In the genomic region with DNA sequence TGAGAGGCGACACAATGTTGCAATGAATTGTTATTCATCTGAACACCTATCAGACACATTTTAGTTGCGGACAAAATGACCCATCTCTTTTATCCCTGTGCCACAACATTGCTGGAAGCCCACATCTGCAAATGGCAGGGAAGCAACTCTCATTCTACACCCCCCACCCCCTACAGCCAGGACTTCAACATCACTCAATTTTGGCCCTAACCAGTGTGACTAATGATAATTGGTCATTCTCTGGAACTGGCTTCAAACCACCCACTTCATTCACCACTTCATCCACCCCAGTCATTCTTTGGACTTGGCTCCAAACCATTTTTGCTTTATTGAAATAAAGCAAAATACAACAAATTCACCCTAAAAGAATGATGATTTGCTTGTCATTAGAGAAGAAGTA, we compare ENCODE assay signal across 37 cellular contexts. TPM values are rescaled to one million over a fixed set of nuclear protein-coding genes. Genes with fewer than 3 reads are reported as not detected.
"Had no signal": no experiment of that assay in that cellular context is flagged by ENCODE, and none has a peak within 500 bp of the region (broad histone marks: within the 10 kb centered on the region; RNA-seq: fewer than 3 reads in every experiment).

No MANE protein-coding gene starts in this region.

- H3K36me3 Mint-ChIP-seq: activated CD4-positive, alpha-beta memory T cell treated with anti-CD3 and anti-CD28 coated beads for 36 hours; activated naive CD4-positive, alpha-beta T cell treated with anti-CD3 and anti-CD28 coated beads, Interleukin-2, amount 10 ng/mL, durations not matched to agents 7 days and 5 days; activated naive CD4-positive, alpha-beta T cell treated with anti-CD3 and anti-CD28 coated beads, Interleukin-2, amount 50 U/mL, for 72 hours; T-cell had no signal

- H3K4me1 Mint-ChIP-seq: activated CD4-positive, alpha-beta T cell treated with anti-CD3 and anti-CD28 coated beads, Interleukin-2, amount 10 ng/mL, durations not matched to agents 24 days and 14 days; activated naive CD4-positive, alpha-beta T cell treated with anti-CD3 and anti-CD28 coated beads, Interleukin-2, amount 10 ng/mL, durations not matched to agents 7 days and 5 days had no signal

- H3K9me3 ChIP-seq: ascending aorta, breast epithelium, colonic mucosa, esophagus squamous epithelium, gastrocnemius medialis, heart left ventricle had no signal

- H3K27ac ChIP-seq: ascending aorta, breast epithelium, cardiac muscle cell, colonic mucosa, epithelial cell of prostate, esophagus squamous epithelium, foreskin keratinocyte, gastrocnemius medialis, heart left ventricle, WERI-Rb-1 had no signal

- ATAC-seq: activated CD4-positive, alpha-beta T cell treated with anti-CD3 and anti-CD28 coated beads for 36 hours; activated CD8-positive, alpha-beta memory T cell treated with anti-CD3 and anti-CD28 coated beads, Interleukin-2, amount 10 ng/mL, durations not matched to agents 7 days and 5 days; activated CD8-positive, alpha-beta T cell treated with anti-CD3 and anti-CD28 coated beads, Interleukin-2, amount 10 ng/mL, durations not matched to agents 7 days and 5 days; activated naive CD4-positive, alpha-beta T cell treated with anti-CD3 and anti-CD28 coated beads, Interleukin-2, amount 50 U/mL, for 72 hours; foreskin keratinocyte; gastrocnemius medialis; heart left ventricle; T-cell had no signal

- H3K36me3 ChIP-seq: ascending aorta, breast epithelium, cardiac muscle cell, colonic mucosa, esophagus squamous epithelium, gastrocnemius medialis, heart left ventricle, WERI-Rb-1 had no signal

- H3K4me1 ChIP-seq: ascending aorta, breast epithelium, colonic mucosa, foreskin keratinocyte, gastrocnemius medialis had no signal

- DNase-seq: activated CD4-positive, alpha-beta memory T cell treated with anti-CD3 and anti-CD28 coated beads for 36 hours; activated CD4-positive, alpha-beta T cell treated with anti-CD3 and anti-CD28 coated beads for 36 hours; activated CD4-positive, alpha-beta T cell treated with anti-CD3 and anti-CD28 coated beads, Interleukin-2, amount 10 ng/mL, durations not matched to agents 24 days and 14 days; activated CD4-positive, CD25-positive, alpha-beta regulatory T cell; activated CD4-positive, CD25-positive, alpha-beta regulatory T cell treated with anti-CD3 and anti-CD28 coated beads, Interleukin-2, amount 50 U/mL, for 72 hours; activated CD8-positive, alpha-beta memory T cell treated with anti-CD3 and anti-CD28 coated beads, Interleukin-2, amount 10 ng/mL, durations not matched to agents 7 days and 5 days; activated CD8-positive, alpha-beta memory T cell treated with anti-CD3 and anti-CD28 coated beads, Interleukin-2, amount 50 U/mL, for 4 hours; activated CD8-positive, alpha-beta T cell treated with anti-CD3 and anti-CD28 coated beads, Interleukin-2, amount 10 ng/mL, durations not matched to agents 7 days and 5 days; activated gamma-delta T cell; activated naive CD4-positive, alpha-beta T cell; activated naive CD4-positive, alpha-beta T cell treated with anti-CD3 and anti-CD28 coated beads, Interleukin-2, amount 10 ng/mL, durations not matched to agents 7 days and 5 days; activated naive CD8-positive, alpha-beta T cell treated with anti-CD3 and anti-CD28 coated beads, Interleukin-2, amount 10 ng/mL, durations not matched to agents 7 days and 5 days; activated T-cell treated with anti-CD3 and anti-CD28 coated beads, Interleukin-2, amount 50 U/mL, for 1 hour; activated T-cell treated with anti-CD3 and anti-CD28 coated beads, Interleukin-2, amount 50 U/mL, for 48 hours; central memory CD4-positive, alpha-beta T cell; cerebellar nuclear complex; colonic mucosa; effector CD8-positive, alpha-beta T cell; esophagus squamous epithelium; foreskin keratinocyte; gastrocnemius medialis; glutamatergic neuron; heart left ventricle; T-cell; T-helper 9 cell; WERI-Rb-1 had no signal

- H3K9me3 Mint-ChIP-seq: activated CD4-positive, alpha-beta memory T cell treated with anti-CD3 and anti-CD28 coated beads for 36 hours; activated CD4-positive, alpha-beta T cell treated with anti-CD3 and anti-CD28 coated beads, Interleukin-2, amount 10 ng/mL, durations not matched to agents 24 days and 14 days; activated naive CD4-positive, alpha-beta T cell treated with anti-CD3 and anti-CD28 coated beads, Interleukin-2, amount 10 ng/mL, durations not matched to agents 7 days and 5 days; activated naive CD4-positive, alpha-beta T cell treated with anti-CD3 and anti-CD28 coated beads, Interleukin-2, amount 50 U/mL, for 72 hours; T-cell; T-helper 1 cell treated with Interleukin-12 subunit alpha and Interleukin-12 subunit beta and Interleukin-4 antibody, amounts not matched to agents 30 μg/mL and 1 μg/mL, for 36 hours had no signal

- H3K4me3 ChIP-seq: ascending aorta, breast epithelium, cardiac muscle cell, colonic mucosa, esophagus squamous epithelium, gastrocnemius medialis, heart left ventricle had no signal

- H3K27ac Mint-ChIP-seq: activated CD4-positive, alpha-beta memory T cell treated with anti-CD3 and anti-CD28 coated beads for 36 hours; activated CD4-positive, alpha-beta T cell treated with anti-CD3 and anti-CD28 coated beads for 36 hours; activated CD4-positive, alpha-beta T cell treated with anti-CD3 and anti-CD28 coated beads, Interleukin-2, amount 10 ng/mL, durations not matched to agents 24 days and 14 days; activated CD8-positive, alpha-beta memory T cell treated with anti-CD3 and anti-CD28 coated beads, Interleukin-2, amount 10 ng/mL, durations not matched to agents 7 days and 5 days; activated CD8-positive, alpha-beta T cell treated with anti-CD3 and anti-CD28 coated beads, Interleukin-2, amount 10 ng/mL, durations not matched to agents 7 days and 5 days; activated naive CD4-positive, alpha-beta T cell treated with anti-CD3 and anti-CD28 coated beads, Interleukin-2, amount 10 ng/mL, durations not matched to agents 7 days and 5 days; activated naive CD4-positive, alpha-beta T cell treated with anti-CD3 and anti-CD28 coated beads, Interleukin-2, amount 50 U/mL, for 72 hours; activated naive CD8-positive, alpha-beta T cell treated with anti-CD3 and anti-CD28 coated beads, Interleukin-2, amount 10 ng/mL, durations not matched to agents 7 days and 5 days; brain; T-cell; T-helper 1 cell treated with Interleukin-12 subunit alpha and Interleukin-12 subunit beta and Interleukin-4 antibody, amounts not matched to agents 30 μg/mL and 1 μg/mL, for 36 hours had no signal

- H3K4me3 Mint-ChIP-seq: activated CD4-positive, alpha-beta memory T cell treated with anti-CD3 and anti-CD28 coated beads for 36 hours; activated CD4-positive, alpha-beta T cell treated with anti-CD3 and anti-CD28 coated beads for 36 hours; activated CD4-positive, alpha-beta T cell treated with anti-CD3 and anti-CD28 coated beads, Interleukin-2, amount 10 ng/mL, durations not matched to agents 24 days and 14 days; activated CD8-positive, alpha-beta memory T cell treated with anti-CD3 and anti-CD28 coated beads, Interleukin-2, amount 10 ng/mL, durations not matched to agents 7 days and 5 days; activated CD8-positive, alpha-beta T cell treated with anti-CD3 and anti-CD28 coated beads, Interleukin-2, amount 10 ng/mL, durations not matched to agents 7 days and 5 days; activated naive CD4-positive, alpha-beta T cell treated with anti-CD3 and anti-CD28 coated beads, Interleukin-2, amount 10 ng/mL, durations not matched to agents 7 days and 5 days; activated naive CD8-positive, alpha-beta T cell treated with anti-CD3 and anti-CD28 coated beads, Interleukin-2, amount 10 ng/mL, durations not matched to agents 7 days and 5 days; brain; T-cell; T-helper 1 cell treated with Interleukin-12 subunit alpha and Interleukin-12 subunit beta and Interleukin-4 antibody, amounts not matched to agents 30 μg/mL and 1 μg/mL, for 36 hours had no signal

RNA-seq across cellular contexts. Expression of a gene that starts 1.5 kb away (rescaled TPM):
- total RNA-seq: activated CD4-positive, alpha-beta memory T cell treated with anti-CD3 and anti-CD28 coated beads for 36 hours; activated CD4-positive, alpha-beta T cell treated with anti-CD3 and anti-CD28 coated beads for 36 hours; activated CD4-positive, alpha-beta T cell treated with anti-CD3 and anti-CD28 coated beads, Interleukin-2, amount 10 ng/mL, durations not matched to agents 24 days and 14 days; activated CD8-positive, alpha-beta memory T cell treated with anti-CD3 and anti-CD28 coated beads for 36 hours; activated CD8-positive, alpha-beta memory T cell treated with anti-CD3 and anti-CD28 coated beads, Interleukin-2, amount 10 ng/mL, durations not matched to agents 7 days and 5 days; activated CD8-positive, alpha-beta T cell treated with anti-CD3 and anti-CD28 coated beads, Interleukin-2, amount 10 ng/mL, durations not matched to agents 7 days and 5 days; activated naive CD4-positive, alpha-beta T cell treated with anti-CD3 and anti-CD28 coated beads, Interleukin-2, amount 50 U/mL, for 72 hours; activated naive CD8-positive, alpha-beta T cell treated with anti-CD3 and anti-CD28 coated beads, Interleukin-2, amount 10 ng/mL, durations not matched to agents 7 days and 5 days; ascending aorta; breast epithelium; cardiac muscle cell; colonic mucosa; dermis microvascular lymphatic vessel endothelial cell; endothelial cell of umbilical vein; esophagus squamous epithelium; foreskin keratinocyte; gastrocnemius medialis; heart left ventricle; T-cell; T-helper 2 cell treated with Interferon-gamma antibody and Interleukin-4, amounts not matched to agents 100 ng/mL and 5 ng/mL, for 36 hours had no signal

RNA-seq across cellular contexts. Expression of a gene that starts 6.5 kb away (rescaled TPM):
- total RNA-seq: activated CD4-positive, alpha-beta T cell treated with anti-CD3 and anti-CD28 coated beads, Interleukin-2, amount 10 ng/mL, durations not matched to agents 24 days and 14 days; activated CD8-positive, alpha-beta memory T cell treated with anti-CD3 and anti-CD28 coated beads for 36 hours; dermis microvascular lymphatic vessel endothelial cell; endothelial cell of umbilical vein had no signal

RNA-seq across cellular contexts. Expression of a gene that starts 42.0 kb away (rescaled TPM):
- total RNA-seq: activated naive CD8-positive, alpha-beta T cell treated with anti-CD3 and anti-CD28 coated beads, Interleukin-2, amount 10 ng/mL, durations not matched to agents 7 days and 5 days; ascending aorta; colonic mucosa; dermis microvascular lymphatic vessel endothelial cell; endothelial cell of umbilical vein; foreskin keratinocyte; gastrocnemius medialis had no signal
